ENCODE assay signal across 24 cellular contexts in the genomic region with DNA sequence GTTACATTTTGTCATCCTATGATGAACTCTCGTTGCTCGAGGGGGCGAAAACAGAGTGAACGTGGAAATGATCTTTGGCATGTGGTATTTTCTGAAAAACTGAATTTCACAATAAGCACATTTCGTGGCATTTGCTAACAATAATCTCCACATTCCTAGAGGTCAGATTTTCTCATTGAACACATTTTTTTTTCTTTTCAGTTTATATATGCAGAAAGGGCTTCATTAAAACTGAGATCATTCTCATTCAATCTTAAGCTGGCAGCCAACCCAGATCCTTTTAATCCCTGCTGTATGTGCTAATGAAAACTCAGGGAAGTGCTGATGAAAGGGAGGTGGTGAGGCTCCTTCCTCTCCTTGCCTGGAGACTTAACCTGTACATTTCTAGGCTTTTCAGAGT. TPM values are rescaled to one million over a fixed set of nuclear protein-coding genes. Genes with fewer than 3 reads are reported as not detected.
DNase-seq lines count a peak whose midpoint lies in the region; ATAC-seq, FAIRE-seq and TF ChIP-seq lines count a peak whose summit lies in the region.
"Had no signal": no experiment of that assay in that cellular context is flagged by ENCODE, and none has a peak within 500 bp of the region (broad histone marks: within the 10 kb centered on the region; RNA-seq: fewer than 3 reads in every experiment).

No MANE protein-coding gene starts in this region.

- H2AK5ac ChIP-seq in H9 (ENCODE audit: insufficient read length, low read length), result no peak overlapping the region

- POLR2A ChIA-PET in AG04450 (lab: Yijun Ruan, JAX), result interaction anchor here (0.6 to 1.1 kb wide), 2 partner anchors 8 to 53 kb away, joined by 3 to 4 read pairs; a partner anchor contains a TSS

- H3K4me2 ChIP-seq in H9 (ENCODE audit: insufficient read depth, insufficient read length, low read length), result no peak overlapping the region
- H3K4me2 ChIP-seq in astrocyte (ENCODE audit: low read length), result peak overlapping the region; percentile 27

- no peak overlapping the region for H2BK12ac ChIP-seq in H9 (ENCODE audit: insufficient read length, low read depth, low read length)

- no peaks in the 10 kb centered on the region for H3K36me3 ChIP-seq in astrocyte (ENCODE audit: insufficient read depth, low read length)
- H3K36me3 ChIP-seq: MG63, prostate gland had no signal

- peak overlapping the region; percentile 80 for H2BK120ac ChIP-seq in H9 (ENCODE audit: low read depth, low read length, poor library complexity, severe bottlenecking)

- H4K91ac ChIP-seq in H9 (ENCODE audit: insufficient read length, low read depth, low read length), result no peak overlapping the region

- H3K4ac ChIP-seq in H9 (ENCODE audit: low read depth, low read length), result no peak overlapping the region

- H2BK20ac ChIP-seq in H9 (ENCODE audit: low read depth, low read length, poor library complexity, severe bottlenecking), result no peak overlapping the region

- CTCF ChIA-PET in AG04450 (lab: Charles Lee), result interaction anchor here (0.5 to 1.2 kb wide), 2 partner anchors 66 to 212 kb away, joined by 6 read pairs; no protein-coding TSS in a partner anchor

- FAIRE-seq in astrocyte (lab: Jason Lieb, UNC), result no peak
- FAIRE-seq: D721Med, endometrium, urothelium cell line had no signal

- H3K27ac ChIP-seq in AG04450 (ENCODE audit: low read depth, low read length) (peak overlapping the region; percentile 79), H9 (ENCODE audit: insufficient read length, low read depth, low read length) (no peak overlapping the region), astrocyte (ENCODE audit: low read depth, low read length) (peak overlapping the region; percentile 2)
- H3K27ac ChIP-seq: prostate gland had no signal

- no peak overlapping the region for H4K5ac ChIP-seq in H9 (ENCODE audit: insufficient read length, low read depth, low read length)

- H3K4me3 ChIP-seq in AG04450 (ENCODE audit: low read depth, low read length) (no peak overlapping the region), astrocyte (ENCODE audit: insufficient read depth, low read depth, low read length) (no peak overlapping the region), foreskin fibroblast (ENCODE audit: low read depth in 1 of 2, low read length in 2 of 2) (no peak overlapping the region)
- H3K4me3 ChIP-seq: MG63, prostate gland had no signal

- no peak overlapping the region for H3K56ac ChIP-seq in H9 (ENCODE audit: insufficient read length, low read depth, low read length)

- no peak overlapping the region for H3K18ac ChIP-seq in H9 (ENCODE audit: insufficient read length, low read depth, low read length)

- H3T11ph ChIP-seq in H9 (ENCODE audit: low read length), result no peak overlapping the region

- TF ChIP-seq CTCF in AG04450 (IDR thresholded peaks at IDR 0.05; ENCODE audit: low read depth, low read length) (no peak), H9 (conservative IDR thresholded peaks at IDR 0.05) (no peak), astrocyte (IDR thresholded peaks at IDR 0.05; ENCODE audit: insufficient read depth, low read depth, low read length) (no peak), foreskin fibroblast (IDR thresholded peaks at IDR 0.05; ENCODE audit: low read depth, low read length) (no peak)

- H3K4me1 ChIP-seq in H9 (ENCODE audit: insufficient read depth, low read length) (no peaks in the 10 kb centered on the region), astrocyte (ENCODE audit: insufficient read depth, low read length) (peaks cover 22% of the 10 kb centered on the region)

- no CpG with 5 or more reads among the region's 5 CpGs for WGBS in H9 (ENCODE audit: extremely low coverage, insufficient read length, low lambda C conversion rate)

- H2AFZ ChIP-seq in H9 (ENCODE audit: low read length) (no peak overlapping the region), astrocyte (ENCODE audit: low read depth, low read length) (no peak overlapping the region)

- H4K20me1 ChIP-seq in H9 (ENCODE audit: control insufficient read depth, insufficient read depth, insufficient read length) (no peaks in the 10 kb centered on the region), astrocyte (ENCODE audit: insufficient read depth, low read length) (peaks cover 65% of the 10 kb centered on the region)

- H3K9me3 Mint-ChIP-seq in H9 (no peaks in the 10 kb centered on the region), astrocyte (ENCODE audit: unreplicated experiment) (no peaks in the 10 kb centered on the region)
- H3K9me3 Mint-ChIP-seq: activated CD4-positive, alpha-beta T cell treated with anti-CD3 and anti-CD28 coated beads, Interleukin-2, amount 10 ng/mL, durations not matched to agents 7 days and 5 days; immature natural killer cell; natural killer cell had no signal

- H3K23ac ChIP-seq in H9 (ENCODE audit: insufficient read length, low read depth, low read length), result no peak overlapping the region

- DNase-seq in AG04450 (ENCODE audit: low read depth, low spot score), result peak; percentile 54
- DNase-seq in H9, result no peak
- peak; percentile 59 for DNase-seq in astrocyte (ENCODE audit: low read depth)
- peak; percentile 70 to 87 for DNase-seq in foreskin fibroblast
- DNase-seq: activated CD4-positive, alpha-beta T cell treated with anti-CD3 and anti-CD28 coated beads, Interleukin-2, amount 10 ng/mL, durations not matched to agents 7 days and 5 days; activated naive CD8-positive, alpha-beta T cell treated with anti-CD3 and anti-CD28 coated beads for 36 hours; glutamatergic neuron; immature natural killer cell; MG63; natural killer cell; NCI-H187 treated with DMSO at 0.1 percent for 48 hours; NCI-H446; SHP77; stimulated activated naive CD8-positive, alpha-beta T cell treated with anti-CD3 and anti-CD28 coated beads, Interleukin-15, Interleukin-2, amounts not matched to agents 100 U/mL and 50 U/mL, for 24 hours; T-helper 9 cell had no signal

- H4K8ac ChIP-seq in H9 (replicated peaks; ENCODE audit: insufficient read length, low read depth, low read length), result no peak overlapping the region

- H3K14ac ChIP-seq in H9 (ENCODE audit: insufficient read depth, low read length), result no peak overlapping the region

- no peaks in the 10 kb centered on the region for H3K79me1 ChIP-seq in H9 (ENCODE audit: insufficient read depth, low read depth, low read length, poor library complexity, severe bottlenecking)

- H3K4me1 Mint-ChIP-seq in H9 (peaks cover 12 to 31% of the 10 kb centered on the region in 2 experiments), astrocyte (ENCODE audit: low read depth, unreplicated experiment) (peaks cover 21% of the 10 kb centered on the region)

- no peak overlapping the region for H2BK5ac ChIP-seq in H9 (ENCODE audit: insufficient read length, low read length)

- H3K27me3 ChIP-seq in AG04450 (ENCODE audit: control insufficient read depth, insufficient read depth, low read length) (no peaks in the 10 kb centered on the region), H9 (ENCODE audit: insufficient read depth, low read length) (no peaks in the 10 kb centered on the region), astrocyte (ENCODE audit: insufficient read depth, low read length) (no peaks in the 10 kb centered on the region)
- H3K27me3 ChIP-seq: MG63 had no signal

- H3K4me3 Mint-ChIP-seq in H9 (no peak overlapping the region), astrocyte (ENCODE audit: unreplicated experiment) (no peak overlapping the region)
- H3K4me3 Mint-ChIP-seq: activated CD4-positive, alpha-beta T cell treated with anti-CD3 and anti-CD28 coated beads, Interleukin-2, amount 10 ng/mL, durations not matched to agents 7 days and 5 days; activated naive CD8-positive, alpha-beta T cell treated with anti-CD3 and anti-CD28 coated beads for 36 hours; immature natural killer cell; natural killer cell had no signal

- no peak overlapping the region for H2BK15ac ChIP-seq in H9 (ENCODE audit: low read depth, low read length)

- H3K27ac Mint-ChIP-seq in H9 (0 out of 7 replicates have a peak overlapping the region, but pooled peaks of 1 of the 3 experiments have one; percentile 13), astrocyte (ENCODE audit: unreplicated experiment) (no peak overlapping the region)
- H3K27ac Mint-ChIP-seq: activated CD4-positive, alpha-beta T cell treated with anti-CD3 and anti-CD28 coated beads, Interleukin-2, amount 10 ng/mL, durations not matched to agents 7 days and 5 days; activated naive CD8-positive, alpha-beta T cell treated with anti-CD3 and anti-CD28 coated beads for 36 hours; natural killer cell had no signal

- no peaks in the 10 kb centered on the region for H3K9me3 ChIP-seq in AG04450 (ENCODE audit: control insufficient read depth, insufficient read depth, low read length)
- no peaks in the 10 kb centered on the region for H3K9me3 ChIP-seq in H9 (ENCODE audit: control insufficient read depth, low read depth, low read length)
- no peaks in the 10 kb centered on the region for H3K9me3 ChIP-seq in astrocyte (ENCODE audit: insufficient read depth, low read depth, low read length)
- H3K9me3 ChIP-seq: MG63, prostate gland had no signal

- H3K23me2 ChIP-seq in H9 (ENCODE audit: insufficient read length, low read depth, low read length, poor library complexity, severe bottlenecking), result no peaks in the 10 kb centered on the region

- ATAC-seq in GM19463 (IDR thresholded peaks at IDR 0.05; ENCODE audit: unreplicated experiment), result no peak
- no peak for ATAC-seq in activated CD4-positive, CD25-positive, alpha-beta regulatory T cell treated with anti-CD3 and anti-CD28 coated beads, Interleukin-2, amount 50 U/mL, for 24 hours
- no peak for ATAC-seq in HG02973 (IDR thresholded peaks at IDR 0.05; ENCODE audit: unreplicated experiment)
- no peak for ATAC-seq in HG03095 (IDR thresholded peaks at IDR 0.05; ENCODE audit: unreplicated experiment)
- ATAC-seq: HCT116; natural killer cell; stimulated activated naive CD8-positive, alpha-beta T cell treated with anti-CD3 and anti-CD28 coated beads, Interleukin-15, Interleukin-2, amounts not matched to agents 100 U/mL and 50 U/mL, for 24 hours had no signal

- H3K79me2 ChIP-seq in H9 (ENCODE audit: insufficient read depth, low read length), result no peaks in the 10 kb centered on the region
- H3K79me2 ChIP-seq in astrocyte (ENCODE audit: insufficient read depth, low read length), result peaks cover 66% of the 10 kb centered on the region

- H3K36me3 Mint-ChIP-seq in H9 (ENCODE audit: insufficient read depth in 1 of 3, low read depth in 3 of 3), result no peaks in the 10 kb centered on the region
- no peaks in the 10 kb centered on the region for H3K36me3 Mint-ChIP-seq in astrocyte (ENCODE audit: low read depth, unreplicated experiment)
- H3K36me3 Mint-ChIP-seq: natural killer cell had no signal

- no peak overlapping the region for H3K9ac ChIP-seq in H9 (ENCODE audit: extremely low read depth, insufficient read length, low read length)
- no peak overlapping the region for H3K9ac ChIP-seq in astrocyte (ENCODE audit: low read length)

- no peaks in the 10 kb centered on the region for H3K27me3 Mint-ChIP-seq in H9 (ENCODE audit: low read depth)
- no peaks in the 10 kb centered on the region for H3K27me3 Mint-ChIP-seq in astrocyte (ENCODE audit: low read depth, unreplicated experiment)
- H3K27me3 Mint-ChIP-seq: activated CD4-positive, alpha-beta T cell treated with anti-CD3 and anti-CD28 coated beads, Interleukin-2, amount 10 ng/mL, durations not matched to agents 7 days and 5 days; activated naive CD8-positive, alpha-beta T cell treated with anti-CD3 and anti-CD28 coated beads for 36 hours had no signal

RNA-seq across cellular contexts. Expression of a gene that starts 52.6 kb away (rescaled TPM):
- polyA plus RNA-seq in AG04450 (2011; rRNA removed), result 61.6 and 66.8 TPM in 2 replicates
- 104 and 115 TPM in 2 replicates for polyA minus RNA-seq in AG04450 (2011; rRNA and poly(A)+ RNA removed)
- 9.9 and 10.5 TPM in 2 replicates for total RNA-seq in H9 (2021)
- total RNA-seq in astrocyte, result 43.6 and 49.9 TPM in 2 replicates
